Comparison of ENCODE assay signal across 9 cellular contexts in genomic region chr1:61081135-61081636, GRCh38. TPM values are rescaled to one million over a fixed set of nuclear protein-coding genes. Genes with fewer than 3 reads are reported as not detected.
DNase-seq lines count a peak whose midpoint lies in the region; ATAC-seq, FAIRE-seq and TF ChIP-seq lines count a peak whose summit lies in the region.
"Had no signal": no experiment of that assay in that cellular context is flagged by ENCODE, and none has a peak within 500 bp of the region (broad histone marks: within the 10 kb centered on the region; RNA-seq: fewer than 3 reads in every experiment).

No MANE protein-coding gene starts in this region.

- H3K9me1 ChIP-seq in K562 (ENCODE audit: control insufficient read depth, insufficient read depth, low read length): no peaks in the 10 kb centered on the region

- ATAC-seq in heart left ventricle: no peak
- ATAC-seq in K562: no peak
- ATAC-seq in lung (ENCODE audit: insufficient read depth, low FRiP score): no peak
- ATAC-seq in GM19324 (IDR thresholded peaks at IDR 0.05; ENCODE audit: low FRiP score, unreplicated experiment): no peak

- H3K4me3 ChIP-seq in heart left ventricle: peak overlapping the region; percentile 35 to 95 (median 86)
- peak overlapping the region; percentile 63 for H3K4me3 ChIP-seq in K562
- no peak overlapping the region for H3K4me3 ChIP-seq in lung
- peak overlapping the region; percentile 93 to 94 for H3K4me3 ChIP-seq in vagina

- H3K27ac ChIP-seq in heart left ventricle: peak overlapping the region; percentile 94 to 99 (median 96)
- peak overlapping the region; percentile 71; the same call in 2 of the 3 replicates for H3K27ac ChIP-seq in K562 (ENCODE audit: extremely low read depth, low read depth, low read length)
- H3K27ac ChIP-seq in lung (ENCODE audit: low read depth in 1 of 2, low read length in 1 of 2): peak overlapping the region; percentile 92 to 100
- peak overlapping the region; percentile 95 for H3K27ac ChIP-seq in vagina

- intact Hi-C loops in heart left ventricle (cut with DNase I): loop anchor here in 8 of 10 donors (2.0 to 10.0 kb wide), 13 partner anchors 28 to 372 kb away; no protein-coding TSS in a partner anchor
- intact Hi-C loops in cardiac septum (cut with DNase I): loop anchor here (1.0 to 5.0 kb wide), 3 partner anchors 102 to 257 kb away; no protein-coding TSS in a partner anchor
- intact Hi-C loops in K562 (cut with micrococcal nuclease): loop anchor here (2.0 to 10.0 kb wide), 3 partner anchors 40 to 106 kb away; no protein-coding TSS in a partner anchor
- intact Hi-C loops in vagina (cut with DNase I): loop anchor here (2.0 to 10.0 kb wide), 3 partner anchors 30 to 371 kb away; no protein-coding TSS in a partner anchor

- CTCF ChIA-PET in K562 (lab: Yijun Ruan, JAX; ENCODE audit: low intra/inter-chr PET ratio): no interaction called here

- H3K79me2 ChIP-seq in K562 (ENCODE audit: control insufficient read depth, insufficient read depth, low read length): peaks cover 39% of the 10 kb centered on the region

- H3K4me1 ChIP-seq in heart left ventricle (peaks cover 12 to 67% (median 42%) of the 10 kb centered on the region in 12 donors), K562 (replicated peaks in 1 of 2; ENCODE audit: control insufficient read depth in 2 of 2, insufficient read depth in 2 of 2, low read length in 2 of 2) (peaks cover 15 to 42% of the 10 kb centered on the region in 2 experiments; a peak in 4 of 5 replicates), lung (ENCODE audit: control insufficient read depth in 2 of 2, insufficient read depth in 2 of 2, low read length in 2 of 2) (peaks cover 3 to 17% of the 10 kb centered on the region in 2 donors), vagina (peaks cover 56% of the 10 kb centered on the region)

- TF ChIP-seq RAD21 in K562 (CRISPR knock-in tag; conservative IDR thresholded peaks at IDR 0.05 in 1 of 2, IDR thresholded peaks at IDR 0.05 in 1 of 2): no peak

- in situ Hi-C loops in K562 (cut with MboI): no loop called here

- 2 to 5% (median 4%) methylated on average over 6 of the region's 6 CpGs for WGBS in heart left ventricle, 4 donors
- WGBS in K562 (ENCODE audit: insufficient coverage, low coverage, missing lambda C conversion rate): 5% methylated on average over 6 of the region's 6 CpGs
- 5 to 14% methylated on average over 6 of the region's 6 CpGs for WGBS in lung, 2 donors

- no TSS peak for BruUV-seq in K562 (replicated peaks; lab: Mats Ljungman, UMichigan)

- H3K36me3 ChIP-seq in heart left ventricle (no peaks in the 10 kb centered on the region), K562 (ENCODE audit: control insufficient read depth, insufficient read depth, low read length) (no peaks in the 10 kb centered on the region), lung (ENCODE audit: control insufficient read depth in 2 of 2, insufficient read depth in 2 of 2, low read length in 2 of 2) (no peaks in the 10 kb centered on the region), vagina (no peaks in the 10 kb centered on the region)

- no peak for TF ChIP-seq EP300 in K562 (IDR thresholded peaks at IDR 0.05; ENCODE audit: low read length)

- H3K27me3 ChIP-seq in heart left ventricle: no peaks in the 10 kb centered on the region
- H3K27me3 ChIP-seq in K562 (ENCODE audit: control insufficient read depth in 2 of 2, insufficient read depth in 2 of 2, low read length in 2 of 2): no peaks in the 10 kb centered on the region
- H3K27me3 ChIP-seq in lung (ENCODE audit: control insufficient read depth, insufficient read depth): no peaks in the 10 kb centered on the region
- no peaks in the 10 kb centered on the region for H3K27me3 ChIP-seq in vagina

- H3K9ac ChIP-seq in K562 (ENCODE audit: insufficient read depth in 1 of 2, low read depth in 2 of 2, low read length in 2 of 2): peak overlapping the region in 1 of 2 experiments; percentile 14; a peak in 2 of 4 replicates

- H3K4me2 ChIP-seq in K562 (ENCODE audit: insufficient read depth, low read length): peak overlapping the region; percentile 77

- peak overlapping the region; percentile 81; the same call in 1 of the 2 replicates for H2AFZ ChIP-seq in K562 (ENCODE audit: low read depth, low read length)

- H4K20me1 ChIP-seq in K562 (replicated peaks; ENCODE audit: control insufficient read depth, insufficient read depth, low read length): no peaks in the 10 kb centered on the region

- TF ChIP-seq CTCF in heart left ventricle (IDR thresholded peaks at IDR 0.05) (no peak), K562 (IDR thresholded peaks at IDR 0.05 in 2 of 3, conservative IDR thresholded peaks at IDR 0.05 in 1 of 3; ENCODE audit: insufficient read depth in 2 of 3, low read depth in 1 of 3, low read length in 3 of 3) (no peak), lung (IDR thresholded peaks at IDR 0.05; ENCODE audit: control extremely low read depth, extremely low read depth) (no peak), vagina (IDR thresholded peaks at IDR 0.05) (no peak)

- TF ChIP-seq POLR2A in heart left ventricle (IDR thresholded peaks at IDR 0.05) (no peak), K562 (conservative IDR thresholded peaks at IDR 0.05) (no peak), vagina (IDR thresholded peaks at IDR 0.05) (no peak)

- no peaks in the 10 kb centered on the region for H3K9me3 ChIP-seq in heart left ventricle
- no peaks in the 10 kb centered on the region for H3K9me3 ChIP-seq in K562 (replicated peaks; ENCODE audit: control insufficient read depth, insufficient read depth, low read depth, low read length)
- H3K9me3 ChIP-seq in lung (ENCODE audit: control insufficient read depth in 2 of 2, insufficient read depth in 1 of 2, low read length in 1 of 2): no peaks in the 10 kb centered on the region
- H3K9me3 ChIP-seq in vagina: no peaks in the 10 kb centered on the region

- FAIRE-seq in K562 (lab: Jason Lieb, UNC): no peak

- no peak for DNase-seq in heart left ventricle
- DNase-seq in cardiac septum (ENCODE audit: low spot score): no peak
- DNase-seq in K562 (ENCODE audit: extremely low read depth in 1 of 4, low spot score in 3 of 4): no peak
- no peak for DNase-seq in lung (ENCODE audit: low spot score)
- no peak for DNase-seq in vagina (ENCODE audit: extremely low spot score in 2 of 2)
- DNase-seq in SW 1271 (lab: John Stamatoyannopoulos, UW): no peak
- DNase-seq in SKM-1 treated with dmso at 0.1 percent for 144 hours (lab: John Stamatoyannopoulos, UW; ENCODE audit: unreplicated experiment): no peak
- DNase-seq: midbrain had no signal

- POLR2A ChIA-PET in K562 (lab: Yijun Ruan, JAX): interaction anchor here (1.3 kb wide), 1 partner anchor 32 kb away, joined by 5 read pairs; no protein-coding TSS in a partner anchor

TF ChIP-seq in K562, 482 proteins besides CTCF, POLR2A, EP300 and RAD21 (continues in another document):
- TF ChIP-seq HNRNPUL1 (IDR thresholded peaks at IDR 0.05; ENCODE audit: low read length) (no peak), NR0B1 (IDR thresholded peaks at IDR 0.05; ENCODE audit: partially characterized antibody) (no peak)

RNA-seq across cellular contexts. Expression of gene NFIA, which starts 1.2 kb away (rescaled TPM):
- 100 to 1,000 TPM in 2 of 9 donors, 10 to 100 TPM in 7; 76.6 to 121 (median 98.5) TPM for total RNA-seq in heart left ventricle
- polyA plus RNA-seq in heart left ventricle: 10 to 100 TPM; 12.7 to 24.3 TPM
- 78.6 TPM for total RNA-seq in cardiac septum
- total RNA-seq in K562 (2011; cell fraction: chromatin; rRNA removed; ENCODE audit: low replicate concordance): 64.5 and 151 TPM in 2 replicates
- 18.0 and 29.1 TPM in 2 replicates for total RNA-seq in K562 (2011; cell fraction: nucleolus; rRNA removed)
- 50.7 and 73.9 TPM in 2 replicates for total RNA-seq in K562 (2011; cell fraction: nucleoplasm; rRNA removed)
- total RNA-seq in K562 (2014; rRNA removed): 6.5 and 9.5 TPM in 2 replicates
- total RNA-seq in K562 (2014; rRNA removed; fragmentation: Illumina TruSeq; extraction: Trizol): 20.3 and 22.6 TPM in 2 replicates
- total RNA-seq in K562 (2015; rRNA removed; fragmentation: Illumina TruSeq; extraction: Trizol): 16.1 and 16.2 TPM in 2 replicates
- 24.2 and 24.9 TPM in 2 replicates for total RNA-seq in K562 (2021)
- 9.8 and 11.5 TPM in 2 replicates for polyA plus RNA-seq in K562 (2011; rRNA removed)
- polyA plus RNA-seq in K562 (2011; cell fraction: cytosol; rRNA removed): 12.0 and 15.8 TPM in 2 replicates
- polyA plus RNA-seq in K562 (2011; cell fraction: nucleus; rRNA removed): 17.4 and 18.8 TPM in 2 replicates
- 3.9 and 4.2 TPM in 2 replicates for polyA plus RNA-seq in K562 (2012)
- polyA plus RNA-seq in K562 (2014; fragmentation: Illumina TruSeq; extraction: Trizol): 8.5 and 9.1 TPM in 2 replicates
- 10 to 100 TPM in 1 of 2 experiments, 1 to 10 TPM in 1; 5.3 to 10.1 TPM for polyA plus RNA-seq in K562 (2014; fragmentation: Nextera tagmentation; extraction: Ambion mirVana)
- polyA plus RNA-seq in K562 (2014; rRNA removed): 7.0 and 8.6 TPM in 2 replicates
- 37.6 and 46.6 TPM in 2 replicates for polyA minus RNA-seq in K562 (2011; rRNA and poly(A)+ RNA removed)
- 14.5 and 18.2 TPM in 2 replicates for polyA minus RNA-seq in K562 (2011; cell fraction: cytosol; rRNA and poly(A)+ RNA removed)
- 45.4 and 75.9 TPM in 2 replicates for polyA minus RNA-seq in K562 (2011; cell fraction: nucleus; rRNA and poly(A)+ RNA removed)
- 10 to 100 TPM; 60.9 to 63.4 TPM for total RNA-seq in lung
- 1 to 10 TPM; 3.0 to 7.5 TPM for polyA plus RNA-seq in lung
- 59.2 TPM for total RNA-seq in vagina
